In genomic region chr20:1392693-1393506, GRCh38 we compare ENCODE assay signal across 1 cellular context.
TF ChIP-seq lines count a peak whose summit lies in the region.

Gene FKBP1A (minus strand): TSS chr20:1393054. CDS start chr20:1392998, 56 bp downstream.

TF ChIP-seq in HepG2, 621 proteins besides CTCF, POLR2A, EP300 and RAD21 (continued from another document and continues in another):
- TF ChIP-seq ZHX2 (IDR thresholded peaks at IDR 0.05; ENCODE audit: low read depth) (no peak), ZHX2 (CRISPR knock-in tag; IDR thresholded peaks at IDR 0.05; ENCODE audit: borderline replicate concordance) (no peak), ZNF83 (CRISPR knock-in tag; IDR thresholded peaks at IDR 0.05; ENCODE audit: borderline replicate concordance) (0 out of 2 replicates have a peak, but pooled peaks have one; percentile 15), MED1 (CRISPR knock-in tag; IDR thresholded peaks at IDR 0.05) (peak; percentile 66), NFKB2 (CRISPR knock-in tag; IDR thresholded peaks at IDR 0.05; ENCODE audit: borderline replicate concordance) (peak; percentile 32; the same call in 1 of the 2 replicates), MTF1 (CRISPR knock-in tag; IDR thresholded peaks at IDR 0.05) (no peak), ZNF335 (CRISPR knock-in tag; IDR thresholded peaks at IDR 0.05) (peak; percentile 81), TCF12 (IDR thresholded peaks at IDR 0.05) (no peak), TCF12 (CRISPR knock-in tag; IDR thresholded peaks at IDR 0.05) (no peak), ZNF775 (CRISPR knock-in tag; IDR thresholded peaks at IDR 0.05; ENCODE audit: borderline replicate concordance) (0 out of 2 replicates have a peak, but pooled peaks have one; percentile 37), PAF1 (CRISPR knock-in tag; IDR thresholded peaks at IDR 0.05) (no peak), SRF (IDR thresholded peaks at IDR 0.05; ENCODE audit: low read depth, low read length) (0 out of 2 replicates have a peak, but pooled peaks have one; percentile 26), ZC3H4 (CRISPR knock-in tag; IDR thresholded peaks at IDR 0.05; ENCODE audit: borderline replicate concordance) (no peak), ZMYM3 (CRISPR knock-in tag; IDR thresholded peaks at IDR 0.05) (peak; percentile 41; the same call in 1 of the 2 replicates), SETDB1 (CRISPR knock-in tag; IDR thresholded peaks at IDR 0.05; ENCODE audit: borderline replicate concordance) (peak; percentile 83; the same call in 1 of the 2 replicates), KLF11 (CRISPR knock-in tag; IDR thresholded peaks at IDR 0.05) (peak; percentile 90; the same call in 1 of the 2 replicates), ARNT2 (CRISPR knock-in tag; IDR thresholded peaks at IDR 0.05; ENCODE audit: low read depth) (peak; percentile 91), ZNF776 (CRISPR knock-in tag; IDR thresholded peaks at IDR 0.05) (0 out of 2 replicates have a peak, but pooled peaks have one; percentile 56), MIXL1 (CRISPR knock-in tag; IDR thresholded peaks at IDR 0.05) (peak; percentile 83; the same call in 1 of the 2 replicates), ZNF652 (CRISPR knock-in tag; IDR thresholded peaks at IDR 0.05; ENCODE audit: borderline replicate concordance, low read depth) (no peak), PAX8 (CRISPR knock-in tag; IDR thresholded peaks at IDR 0.05; ENCODE audit: borderline replicate concordance) (peak; percentile 74), KDM1A (CRISPR knock-in tag; IDR thresholded peaks at IDR 0.05) (peak; percentile 69; the same call in 1 of the 2 replicates), HDAC2 (CRISPR knock-in tag; IDR thresholded peaks at IDR 0.05) (peak; percentile 82), SNAPC4 (CRISPR knock-in tag; IDR thresholded peaks at IDR 0.05) (no peak), FOSL1 (CRISPR knock-in tag; IDR thresholded peaks at IDR 0.05; ENCODE audit: borderline replicate concordance) (no peak), ZNF234 (CRISPR knock-in tag; conservative IDR thresholded peaks at IDR 0.05) (peak; percentile 75), CCAR2 (optimal IDR thresholded peaks at IDR 0.05; ENCODE audit: low read depth, low read length) (no peak)
- TF ChIP-seq, protein P1, sequence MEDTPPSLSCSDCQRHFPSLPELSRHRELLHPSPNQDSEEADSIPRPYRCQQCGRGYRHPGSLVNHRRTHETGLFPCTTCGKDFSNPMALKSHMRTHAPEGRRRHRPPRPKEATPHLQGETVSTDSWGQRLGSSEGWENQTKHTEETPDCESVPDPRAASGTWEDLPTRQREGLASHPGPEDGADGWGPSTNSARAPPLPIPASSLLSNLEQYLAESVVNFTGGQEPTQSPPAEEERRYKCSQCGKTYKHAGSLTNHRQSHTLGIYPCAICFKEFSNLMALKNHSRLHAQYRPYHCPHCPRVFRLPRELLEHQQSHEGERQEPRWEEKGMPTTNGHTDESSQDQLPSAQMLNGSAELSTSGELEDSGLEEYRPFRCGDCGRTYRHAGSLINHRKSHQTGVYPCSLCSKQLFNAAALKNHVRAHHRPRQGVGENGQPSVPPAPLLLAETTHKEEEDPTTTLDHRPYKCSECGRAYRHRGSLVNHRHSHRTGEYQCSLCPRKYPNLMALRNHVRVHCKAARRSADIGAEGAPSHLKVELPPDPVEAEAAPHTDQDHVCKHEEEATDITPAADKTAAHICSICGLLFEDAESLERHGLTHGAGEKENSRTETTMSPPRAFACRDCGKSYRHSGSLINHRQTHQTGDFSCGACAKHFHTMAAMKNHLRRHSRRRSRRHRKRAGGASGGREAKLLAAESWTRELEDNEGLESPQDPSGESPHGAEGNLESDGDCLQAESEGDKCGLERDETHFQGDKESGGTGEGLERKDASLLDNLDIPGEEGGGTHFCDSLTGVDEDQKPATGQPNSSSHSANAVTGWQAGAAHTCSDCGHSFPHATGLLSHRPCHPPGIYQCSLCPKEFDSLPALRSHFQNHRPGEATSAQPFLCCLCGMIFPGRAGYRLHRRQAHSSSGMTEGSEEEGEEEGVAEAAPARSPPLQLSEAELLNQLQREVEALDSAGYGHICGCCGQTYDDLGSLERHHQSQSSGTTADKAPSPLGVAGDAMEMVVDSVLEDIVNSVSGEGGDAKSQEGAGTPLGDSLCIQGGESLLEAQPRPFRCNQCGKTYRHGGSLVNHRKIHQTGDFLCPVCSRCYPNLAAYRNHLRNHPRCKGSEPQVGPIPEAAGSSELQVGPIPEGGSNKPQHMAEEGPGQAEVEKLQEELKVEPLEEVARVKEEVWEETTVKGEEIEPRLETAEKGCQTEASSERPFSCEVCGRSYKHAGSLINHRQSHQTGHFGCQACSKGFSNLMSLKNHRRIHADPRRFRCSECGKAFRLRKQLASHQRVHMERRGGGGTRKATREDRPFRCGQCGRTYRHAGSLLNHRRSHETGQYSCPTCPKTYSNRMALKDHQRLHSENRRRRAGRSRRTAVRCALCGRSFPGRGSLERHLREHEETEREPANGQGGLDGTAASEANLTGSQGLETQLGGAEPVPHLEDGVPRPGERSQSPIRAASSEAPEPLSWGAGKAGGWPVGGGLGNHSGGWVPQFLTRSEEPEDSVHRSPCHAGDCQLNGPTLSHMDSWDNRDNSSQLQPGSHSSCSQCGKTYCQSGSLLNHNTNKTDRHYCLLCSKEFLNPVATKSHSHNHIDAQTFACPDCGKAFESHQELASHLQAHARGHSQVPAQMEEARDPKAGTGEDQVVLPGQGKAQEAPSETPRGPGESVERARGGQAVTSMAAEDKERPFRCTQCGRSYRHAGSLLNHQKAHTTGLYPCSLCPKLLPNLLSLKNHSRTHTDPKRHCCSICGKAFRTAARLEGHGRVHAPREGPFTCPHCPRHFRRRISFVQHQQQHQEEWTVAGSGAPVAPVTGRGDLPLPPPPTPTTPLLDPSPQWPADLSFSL (CRISPR knock-in tag; IDR thresholded peaks at IDR 0.05) = no peak
- TF ChIP-seq, protein P2, sequence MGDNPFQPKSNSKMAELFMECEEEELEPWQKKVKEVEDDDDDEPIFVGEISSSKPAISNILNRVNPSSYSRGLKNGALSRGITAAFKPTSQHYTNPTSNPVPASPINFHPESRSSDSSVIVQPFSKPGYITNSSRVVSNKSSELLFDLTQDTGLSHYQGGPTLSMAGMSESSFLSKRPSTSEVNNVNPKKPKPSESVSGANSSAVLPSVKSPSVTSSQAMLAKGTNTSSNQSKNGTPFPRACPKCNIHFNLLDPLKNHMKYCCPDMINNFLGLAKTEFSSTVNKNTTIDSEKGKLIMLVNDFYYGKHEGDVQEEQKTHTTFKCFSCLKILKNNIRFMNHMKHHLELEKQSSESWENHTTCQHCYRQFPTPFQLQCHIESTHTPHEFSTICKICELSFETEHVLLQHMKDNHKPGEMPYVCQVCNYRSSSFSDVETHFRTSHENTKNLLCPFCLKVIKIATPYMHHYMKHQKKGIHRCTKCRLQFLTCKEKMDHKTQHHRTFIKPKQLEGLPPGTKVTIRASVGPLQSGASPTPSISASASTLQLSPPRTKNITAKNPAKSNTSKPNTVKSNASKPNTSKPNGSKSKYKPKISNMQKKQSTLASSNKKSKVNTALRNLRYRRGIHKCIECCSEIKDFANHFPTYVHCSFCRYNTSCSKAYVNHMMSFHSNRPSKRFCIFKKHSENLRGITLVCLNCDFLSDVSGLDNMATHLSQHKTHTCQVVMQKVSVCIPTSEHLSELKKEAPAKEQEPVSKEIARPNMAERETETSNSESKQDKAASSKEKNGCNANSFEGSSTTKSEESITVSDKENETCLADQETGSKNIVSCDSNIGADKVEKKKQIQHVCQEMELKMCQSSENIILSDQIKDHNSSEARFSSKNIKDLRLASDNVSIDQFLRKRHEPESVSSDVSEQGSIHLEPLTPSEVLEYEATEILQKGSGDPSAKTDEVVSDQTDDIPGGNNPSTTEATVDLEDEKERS (CRISPR knock-in tag; IDR thresholded peaks at IDR 0.05) = peak; percentile 91; the same call in 1 of the 2 replicates
- TF ChIP-seq, protein P3, sequence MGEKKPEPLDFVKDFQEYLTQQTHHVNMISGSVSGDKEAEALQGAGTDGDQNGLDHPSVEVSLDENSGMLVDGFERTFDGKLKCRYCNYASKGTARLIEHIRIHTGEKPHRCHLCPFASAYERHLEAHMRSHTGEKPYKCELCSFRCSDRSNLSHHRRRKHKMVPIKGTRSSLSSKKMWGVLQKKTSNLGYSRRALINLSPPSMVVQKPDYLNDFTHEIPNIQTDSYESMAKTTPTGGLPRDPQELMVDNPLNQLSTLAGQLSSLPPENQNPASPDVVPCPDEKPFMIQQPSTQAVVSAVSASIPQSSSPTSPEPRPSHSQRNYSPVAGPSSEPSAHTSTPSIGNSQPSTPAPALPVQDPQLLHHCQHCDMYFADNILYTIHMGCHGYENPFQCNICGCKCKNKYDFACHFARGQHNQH (CRISPR knock-in tag; IDR thresholded peaks at IDR 0.05) = peak; percentile 94
- TF ChIP-seq, protein P4, sequence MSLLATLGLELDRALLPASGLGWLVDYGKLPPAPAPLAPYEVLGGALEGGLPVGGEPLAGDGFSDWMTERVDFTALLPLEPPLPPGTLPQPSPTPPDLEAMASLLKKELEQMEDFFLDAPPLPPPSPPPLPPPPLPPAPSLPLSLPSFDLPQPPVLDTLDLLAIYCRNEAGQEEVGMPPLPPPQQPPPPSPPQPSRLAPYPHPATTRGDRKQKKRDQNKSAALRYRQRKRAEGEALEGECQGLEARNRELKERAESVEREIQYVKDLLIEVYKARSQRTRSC (CRISPR knock-in tag; IDR thresholded peaks at IDR 0.05; ENCODE audit: low read depth) = 0 out of 2 replicates have a peak, but pooled peaks have one; percentile 4
